ENCODE assay signal across 21 cellular contexts in the genomic region with DNA sequence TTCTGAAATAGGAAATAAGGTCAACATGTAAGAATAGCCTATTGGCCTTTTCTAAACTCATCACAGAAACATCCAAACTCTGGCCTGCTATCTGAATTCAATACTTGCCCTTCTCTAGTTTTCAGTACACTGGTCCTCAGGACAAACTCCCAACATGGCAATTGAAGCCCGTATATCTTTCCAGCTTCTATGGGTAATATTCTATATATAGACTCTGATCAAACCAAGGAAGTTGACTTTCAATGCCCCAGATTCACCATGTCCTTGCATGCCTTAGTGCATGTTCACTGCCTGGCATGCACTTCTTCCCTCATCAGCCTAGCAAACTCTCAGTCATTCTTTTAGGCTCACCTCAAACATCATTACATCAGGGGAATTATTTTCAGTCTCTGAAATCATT.
DNase-seq lines count a peak whose midpoint lies in the region; ATAC-seq and TF ChIP-seq lines count a peak whose summit lies in the region.
"Had no signal": no experiment of that assay in that cellular context is flagged by ENCODE, and none has a peak within 500 bp of the region (broad histone marks: within the 10 kb centered on the region; RNA-seq: fewer than 3 reads in every experiment).

No MANE protein-coding gene starts in this region.

- in situ Hi-C loops in IMR-90 (cut with MboI; ENCODE audit: low sequenced_read_pairs) = no loop called here

- ATAC-seq in IMR-90 (ENCODE audit: low read depth) = peak; percentile 51; the same call in 1 of the 2 replicates
- ATAC-seq: activated CD4-positive, alpha-beta T cell treated with anti-CD3 and anti-CD28 coated beads for 36 hours; activated T-helper 17 cell treated with anti-CD3 and anti-CD28 coated beads, Interleukin-2, amount 50 U/mL, for 72 hours; HCT116; stimulated activated naive B cell treated with anti-CD40 and anti-IgM and Interleukin-4, amounts not matched to agents 10 μg/mL and 1 μg/mL and 100 μg/mL, for 72 hours had no signal

- no peak overlapping the region for H4K8ac ChIP-seq in IMR-90 (ENCODE audit: low read depth in 2 of 2, low read length in 2 of 2)

- H3K9me3 Mint-ChIP-seq in nephron = no peaks in the 10 kb centered on the region
- H3K9me3 Mint-ChIP-seq: activated T-helper 17 cell treated with anti-CD3 and anti-CD28 coated beads, Interleukin-2, amount 50 U/mL, for 72 hours; mesothelial cell of epicardium; neural progenitor cell; stimulated activated naive B cell treated with anti-CD40 and anti-IgM and Interleukin-4, amounts not matched to agents 10 μg/mL and 1 μg/mL and 100 μg/mL, for 72 hours had no signal

- no peak overlapping the region for H2BK120ac ChIP-seq in IMR-90 (ENCODE audit: low read depth, low read length)

- TF ChIP-seq POLR2A in IMR-90 (IDR thresholded peaks at IDR 0.05; ENCODE audit: low read depth, low read length) = no peak

- H3K4me3 ChIP-seq in IMR-90 (ENCODE audit: insufficient read depth, low read depth, low read length) (no peak overlapping the region), epithelial cell of esophagus (ENCODE audit: low read length) (no peak overlapping the region)
- H3K4me3 ChIP-seq: neural progenitor cell, tibial nerve had no signal

- H3K18ac ChIP-seq in IMR-90 (ENCODE audit: low read depth, low read length) = no peak overlapping the region

- no peak overlapping the region for H2AFZ ChIP-seq in IMR-90 (replicated peaks; ENCODE audit: low read length, poor library complexity)
- H2AFZ ChIP-seq: neural progenitor cell had no signal

- no CpG with 5 or more reads among the region's 1 CpG for WGBS in IMR-90 (ENCODE audit: extremely low coverage in 2 of 2, insufficient read length in 1 of 2), 2 experiments

- H4K20me1 ChIP-seq in IMR-90 (ENCODE audit: insufficient read depth, low read length) = no peaks in the 10 kb centered on the region

- no peak overlapping the region for H2BK15ac ChIP-seq in IMR-90 (ENCODE audit: low read depth, low read length)

- H2BK20ac ChIP-seq in IMR-90 (ENCODE audit: low read depth, low read length) = no peak overlapping the region

- no peaks in the 10 kb centered on the region for H3K79me1 ChIP-seq in IMR-90 (ENCODE audit: low read depth in 1 of 2, low read length in 2 of 2)

- dilution Hi-C loops in IMR-90 (cut with HindIII; ENCODE audit: low sequenced_read_pairs, unreplicated experiment) = no loop called here

- no peaks in the 10 kb centered on the region for H3K27me3 ChIP-seq in IMR-90 (ENCODE audit: control insufficient read depth, insufficient read depth, low read length)
- H3K27me3 ChIP-seq: neural progenitor cell, tibial nerve had no signal

- H3K27ac ChIP-seq in IMR-90 (ENCODE audit: insufficient read depth, low read length) = no peak overlapping the region
- H3K27ac ChIP-seq: KMS-11, neural progenitor cell had no signal

- no peak overlapping the region for H3K9ac ChIP-seq in IMR-90 (ENCODE audit: low read depth, low read length)
- H3K9ac ChIP-seq: KMS-11, neural progenitor cell had no signal

- intact Hi-C loops in IMR-90 (cut with micrococcal nuclease) = loop anchor here (2.0 to 5.0 kb wide), 3 partner anchors 69 to 1159 kb away; partner anchors contain the start of gene RNF146

- no peak overlapping the region for H2AK9ac ChIP-seq in IMR-90 (replicated peaks; ENCODE audit: low read depth, low read length, poor library complexity)

- H4K5ac ChIP-seq in IMR-90 (ENCODE audit: low read depth, low read length) = no peak overlapping the region

- no peak overlapping the region for H2AK5ac ChIP-seq in IMR-90 (ENCODE audit: low read depth, low read length)

- no peaks in the 10 kb centered on the region for H3K4me1 ChIP-seq in IMR-90 (ENCODE audit: control insufficient read depth, insufficient read depth, low read length)
- H3K4me1 ChIP-seq: neural progenitor cell had no signal

- CTCF ChIA-PET in IMR-90 (lab: Yijun Ruan, JAX) = no interaction called here

- no peaks in the 10 kb centered on the region for H3K27me3 Mint-ChIP-seq in nephron (ENCODE audit: low read depth)
- H3K27me3 Mint-ChIP-seq: activated CD4-positive, alpha-beta T cell treated with anti-CD3 and anti-CD28 coated beads for 36 hours had no signal

- no peak overlapping the region for H3K56ac ChIP-seq in IMR-90 (ENCODE audit: extremely low read depth, insufficient read depth, low read length)

- H4K91ac ChIP-seq in IMR-90 (ENCODE audit: insufficient read depth, low read depth, low read length) = no peak overlapping the region

- no peaks in the 10 kb centered on the region for H3K9me3 ChIP-seq in IMR-90 (ENCODE audit: control insufficient read depth, insufficient read depth, low read length)
- H3K9me3 ChIP-seq: tibial nerve had no signal

- DNase-seq in AG08396 (ENCODE audit: low spot score) (peak; percentile 27), IMR-90 (peak; percentile 65), epithelial cell of esophagus (ENCODE audit: low read depth) (peak; percentile 58), NCI-H2227 treated with DMSO at 0.1 percent for 48 hours (lab: John Stamatoyannopoulos, UW) (no peak), Kasumi-1 (lab: John Stamatoyannopoulos, UW) (no peak), GM10266 (ENCODE audit: extremely low spot score) (no peak)
- DNase-seq in stimulated activated CD4-positive, alpha-beta T cell treated with anti-CD3 and anti-CD28 coated beads, Interleukin-4, amount 100 ng/mL, for 4 hours = no peak
- DNase-seq: activated CD4-positive, alpha-beta T cell treated with anti-CD3 and anti-CD28 coated beads for 36 hours; central memory CD4-positive, alpha-beta T cell; effector CD4-positive, alpha-beta T cell; NCI-H1436 treated with DMSO at 0.1 percent for 48 hours; NCI-H2171 treated with DMSO at 0.1 percent for 48 hours; stimulated activated CD4-positive, alpha-beta T cell treated with anti-CD3 and anti-CD28 coated beads, Interleukin-15, amount 100 ng/mL, for 24 hours; stimulated activated naive B cell treated with anti-CD40 and anti-IgM and Interleukin-4, amounts not matched to agents 10 μg/mL and 1 μg/mL and 100 μg/mL, for 72 hours had no signal

- no peak for TF ChIP-seq CTCF in IMR-90 (conservative IDR thresholded peaks at IDR 0.05; ENCODE audit: low read depth, low read length)
- TF ChIP-seq CTCF in epithelial cell of esophagus (IDR thresholded peaks at IDR 0.05; ENCODE audit: insufficient read depth, low read depth, low read length, missing control alignments) = no peak
- TF ChIP-seq CTCF in nephron (IDR thresholded peaks at IDR 0.05; ENCODE audit: unreplicated experiment in 3 of 3) = no peak
- no peak for TF ChIP-seq CTCF in GM10266 (IDR thresholded peaks at IDR 0.05; ENCODE audit: control insufficient read depth, insufficient read depth, low read depth, missing control alignments)

- H3K4me3 Mint-ChIP-seq in nephron = no peak overlapping the region
- H3K4me3 Mint-ChIP-seq: activated CD4-positive, alpha-beta T cell treated with anti-CD3 and anti-CD28 coated beads for 36 hours; activated T-helper 17 cell treated with anti-CD3 and anti-CD28 coated beads, Interleukin-2, amount 50 U/mL, for 72 hours; mesothelial cell of epicardium; neural progenitor cell; stimulated activated naive B cell treated with anti-CD40 and anti-IgM and Interleukin-4, amounts not matched to agents 10 μg/mL and 1 μg/mL and 100 μg/mL, for 72 hours had no signal

- peaks cover 7% of the 10 kb centered on the region for H3K36me3 Mint-ChIP-seq in nephron (ENCODE audit: low read depth)
- H3K36me3 Mint-ChIP-seq: mesothelial cell of epicardium; neural progenitor cell; stimulated activated naive B cell treated with anti-CD40 and anti-IgM and Interleukin-4, amounts not matched to agents 10 μg/mL and 1 μg/mL and 100 μg/mL, for 72 hours had no signal

- H3K9me1 ChIP-seq in IMR-90 (ENCODE audit: insufficient read depth, low read length) = no peaks in the 10 kb centered on the region

- no peak overlapping the region for H3K4ac ChIP-seq in IMR-90 (ENCODE audit: low read depth, low read length)

- no TSS peak for BruUV-seq in IMR-90 (replicated peaks; lab: Mats Ljungman, UMichigan)

- TF ChIP-seq RAD21 in IMR-90 (IDR thresholded peaks at IDR 0.05; ENCODE audit: low read length) = no peak

- POLR2A ChIA-PET in IMR-90 (lab: Charles Lee; ENCODE audit: unreplicated experiment) = no interaction called here

- H3K4me2 ChIP-seq in IMR-90 (ENCODE audit: low read depth, low read length) = no peak overlapping the region
- H3K4me2 ChIP-seq: KMS-11, neural progenitor cell had no signal

- no peak overlapping the region for H2BK5ac ChIP-seq in IMR-90 (ENCODE audit: low read depth, low read length, poor library complexity, severe bottlenecking)

- H3K14ac ChIP-seq in IMR-90 (replicated peaks; ENCODE audit: low read depth, low read length) = no peak overlapping the region

- peak overlapping the region in 2 of 3 experiments; percentile 19 to 71 for H3K27ac Mint-ChIP-seq in nephron
- H3K27ac Mint-ChIP-seq: activated CD4-positive, alpha-beta T cell treated with anti-CD3 and anti-CD28 coated beads for 36 hours; activated T-helper 17 cell treated with anti-CD3 and anti-CD28 coated beads, Interleukin-2, amount 50 U/mL, for 72 hours; mesothelial cell of epicardium; neural progenitor cell; stimulated activated naive B cell treated with anti-CD40 and anti-IgM and Interleukin-4, amounts not matched to agents 10 μg/mL and 1 μg/mL and 100 μg/mL, for 72 hours had no signal

- peaks cover 19% of the 10 kb centered on the region for H3K4me1 Mint-ChIP-seq in nephron
- H3K4me1 Mint-ChIP-seq: activated CD4-positive, alpha-beta T cell treated with anti-CD3 and anti-CD28 coated beads for 36 hours; activated T-helper 17 cell treated with anti-CD3 and anti-CD28 coated beads, Interleukin-2, amount 50 U/mL, for 72 hours; mesothelial cell of epicardium; neural progenitor cell; stimulated activated naive B cell treated with anti-CD40 and anti-IgM and Interleukin-4, amounts not matched to agents 10 μg/mL and 1 μg/mL and 100 μg/mL, for 72 hours had no signal

- H3K23ac ChIP-seq in IMR-90 (ENCODE audit: low read depth, low read length) = no peak overlapping the region

- H3K36me3 ChIP-seq in IMR-90 (ENCODE audit: control insufficient read depth, insufficient read depth, low read length) = no peaks in the 10 kb centered on the region
- H3K36me3 ChIP-seq: neural progenitor cell, tibial nerve had no signal

TF ChIP-seq in IMR-90, 13 proteins besides CTCF, POLR2A, EP300 and RAD21 (continues in another document):
- TF ChIP-seq CHD1 (IDR thresholded peaks at IDR 0.05; ENCODE audit: low read depth, low read length) (no peak), MAZ (IDR thresholded peaks at IDR 0.05; ENCODE audit: borderline replicate concordance, low read depth, low read length) (no peak), MAFK (IDR thresholded peaks at IDR 0.05; ENCODE audit: low read depth, low read length) (no peak), SMC3 (IDR thresholded peaks at IDR 0.05; ENCODE audit: low read depth, low read length) (no peak), FOS (IDR thresholded peaks at IDR 0.05; ENCODE audit: low read depth, low read length) (no peak), NFE2L2 (IDR thresholded peaks at IDR 0.05; ENCODE audit: low read depth, low read length) (no peak), CEBPB (IDR thresholded peaks at IDR 0.05; ENCODE audit: low read depth, low read length) (no peak)

Comparison
In these comparisons a context has a peak if more than half of its experiments do, and no peak if none do; other contexts are left out.
1. DNase-seq: peak in AG08396 (single experiment), IMR-90 (single experiment) and epithelial cell of esophagus (single experiment); none in NCI-H2227 treated with DMSO at 0.1 percent for 48 hours (single experiment), Kasumi-1 (0 of 2), GM10266 (single experiment) and stimulated activated CD4-positive, alpha-beta T cell treated with anti-CD3 and anti-CD28 coated beads, Interleukin-4, amount 100 ng/mL, for 4 hours (0 of 2).